ENCODE assay signal across 13 cellular contexts in genomic region chr2:27083410-27084296, GRCh38. TPM values are rescaled to one million over a fixed set of nuclear protein-coding genes. Genes with fewer than 3 reads are reported as not detected.
DNase-seq lines count a peak whose midpoint lies in the region; ATAC-seq, FAIRE-seq and TF ChIP-seq lines count a peak whose summit lies in the region.
"Had no signal": no experiment of that assay in that cellular context is flagged by ENCODE, and none has a peak within 500 bp of the region (broad histone marks: within the 10 kb centered on the region; RNA-seq: fewer than 3 reads in every experiment).

No MANE protein-coding gene starts in this region.

- H3K27ac ChIP-seq in neural progenitor cell: no peak overlapping the region
- H3K27ac ChIP-seq: upper lobe of left lung had no signal

- H3K27me3 Mint-ChIP-seq in neural progenitor cell (ENCODE audit: insufficient read depth, low read depth): peaks cover 4% of the 10 kb centered on the region
- H3K27me3 Mint-ChIP-seq: effector memory CD8-positive, alpha-beta T cell had no signal

- TF ChIP-seq CTCF in Loucy (conservative IDR thresholded peaks at IDR 0.05; ENCODE audit: low read length) (no peak), neural progenitor cell (IDR thresholded peaks at IDR 0.05) (no peak), D721Med (IDR thresholded peaks at IDR 0.05; ENCODE audit: insufficient read depth, missing control alignments) (no peak)

- H3K9me2 ChIP-seq in Loucy (replicated peaks; ENCODE audit: low read depth, low read length): no peaks in the 10 kb centered on the region
- H3K9me2 ChIP-seq: SK-N-SH had no signal

- H3K9ac ChIP-seq in Loucy (ENCODE audit: low read depth, low read length, poor library complexity, severe bottlenecking) (peak overlapping the region; percentile 23), neural progenitor cell (no peak overlapping the region)
- H3K9ac ChIP-seq: SK-N-SH had no signal

- peaks cover 49% of the 10 kb centered on the region for H3K4me1 ChIP-seq in Loucy (ENCODE audit: insufficient read depth, low read length, poor library complexity, severe bottlenecking)
- H3K4me1 ChIP-seq in neural progenitor cell: peaks cover 19% of the 10 kb centered on the region

- H3F3A ChIP-seq in Loucy (ENCODE audit: low read depth) (peaks cover 7% of the 10 kb centered on the region; the same call in 1 of the 2 replicates), neural progenitor cell (ENCODE audit: low read depth) (peaks cover 23% of the 10 kb centered on the region)

- H4K20me1 ChIP-seq in Loucy (ENCODE audit: insufficient read depth, low read length, poor library complexity, severe bottlenecking): no peaks in the 10 kb centered on the region
- no peaks in the 10 kb centered on the region for H4K20me1 ChIP-seq in neural progenitor cell (ENCODE audit: low read depth)

- DNase-seq in UCSD-AML1 (lab: John Stamatoyannopoulos, UW; ENCODE audit: unreplicated experiment) (peak; percentile 31), neural progenitor cell (ENCODE audit: low spot score) (no peak), H4 (ENCODE audit: low spot score) (no peak), D721Med (ENCODE audit: insufficient read length, low spot score) (no peak)
- DNase-seq: activated CD4-positive, CD25-positive, alpha-beta regulatory T cell; activated T-cell treated with anti-CD3 and anti-CD28 coated beads, Interleukin-2, amount 50 U/mL, for 4 hours; effector memory CD8-positive, alpha-beta T cell; KBM-7; NCI-H2029; SK-N-SH had no signal

- H3K4me1 Mint-ChIP-seq in neural progenitor cell: peaks cover 35% of the 10 kb centered on the region

- peak overlapping the region; percentile 53 for H3K4me3 Mint-ChIP-seq in neural progenitor cell
- H3K4me3 Mint-ChIP-seq: activated T-cell treated with anti-CD3 and anti-CD28 coated beads, Interleukin-2, amount 50 U/mL, for 4 hours had no signal

- peak overlapping the region; percentile 66 for H3K27ac Mint-ChIP-seq in neural progenitor cell
- H3K27ac Mint-ChIP-seq: effector memory CD8-positive, alpha-beta T cell had no signal

- peaks cover 21% of the 10 kb centered on the region; the same call in 1 of the 2 replicates for H3K79me2 ChIP-seq in Loucy (ENCODE audit: insufficient read depth, low read length)
- peaks cover 3% of the 10 kb centered on the region for H3K79me2 ChIP-seq in neural progenitor cell (ENCODE audit: low read depth)

- H2AFZ ChIP-seq in Loucy (ENCODE audit: low read length) (no peak overlapping the region), neural progenitor cell (replicated peaks) (no peak overlapping the region)

- H3K36me3 ChIP-seq in Loucy (ENCODE audit: insufficient read depth, low read length) (no peaks in the 10 kb centered on the region), neural progenitor cell (no peaks in the 10 kb centered on the region)
- H3K36me3 ChIP-seq: upper lobe of left lung had no signal

- no peak for FAIRE-seq in D721Med (lab: Jason Lieb, UNC)

- H3K27me3 ChIP-seq in Loucy (ENCODE audit: insufficient read depth, low read length, poor library complexity, severe bottlenecking) (no peaks in the 10 kb centered on the region), neural progenitor cell (peaks cover 19% of the 10 kb centered on the region)
- H3K27me3 ChIP-seq: upper lobe of left lung had no signal

- no peaks in the 10 kb centered on the region for H3K9me3 Mint-ChIP-seq in neural progenitor cell
- H3K9me3 Mint-ChIP-seq: activated T-cell treated with anti-CD3 and anti-CD28 coated beads, Interleukin-2, amount 50 U/mL, for 4 hours; effector memory CD8-positive, alpha-beta T cell had no signal

- H3K4me3 ChIP-seq in Loucy (ENCODE audit: low read length, poor library complexity, severe bottlenecking) (no peak overlapping the region), neural progenitor cell (no peak overlapping the region)
- H3K4me3 ChIP-seq: upper lobe of left lung had no signal

- H3K9me3 ChIP-seq in Loucy (ENCODE audit: insufficient read depth, low read depth, low read length) (no peaks in the 10 kb centered on the region), neural progenitor cell (ENCODE audit: low read depth) (no peaks in the 10 kb centered on the region)
- H3K9me3 ChIP-seq: SK-N-SH, upper lobe of left lung had no signal

- ATAC-seq in GM18519 (IDR thresholded peaks at IDR 0.05; ENCODE audit: low FRiP score, unreplicated experiment): no peak
- ATAC-seq: activated T-cell treated with anti-CD3 and anti-CD28 coated beads, Interleukin-2, amount 50 U/mL, for 4 hours; effector memory CD8-positive, alpha-beta T cell had no signal

- no peaks in the 10 kb centered on the region for H3K36me3 Mint-ChIP-seq in neural progenitor cell

- H3K4me2 ChIP-seq in Loucy (ENCODE audit: low read depth, low read length, poor library complexity, severe bottlenecking) (peak overlapping the region; percentile 6), neural progenitor cell (no peak overlapping the region)
- H3K4me2 ChIP-seq: SK-N-SH had no signal

RNA-seq across cellular contexts. Expression of gene KHK, which starts 2.9 kb away (rescaled TPM):
- 3.3 and 5.0 TPM in 2 replicates for total RNA-seq in neural progenitor cell (ENCODE audit: low replicate concordance)
- 0.14 and 0.48 TPM in 2 replicates for total RNA-seq in H4 (2014; rRNA removed; shearing (Covaris generic))

RNA-seq across cellular contexts. Expression of gene EMILIN1, which starts 5.2 kb away (rescaled TPM):
- 0.15 and 5.1 TPM in 2 replicates for total RNA-seq in neural progenitor cell (ENCODE audit: low replicate concordance)
- total RNA-seq in H4 (2014; rRNA removed; shearing (Covaris generic)): 10.8 and 30.2 TPM in 2 replicates

RNA-seq across cellular contexts. Expression of gene OST4, which starts 12.2 kb away (rescaled TPM):
- 84.6 and 256 TPM in 2 replicates for total RNA-seq in neural progenitor cell (ENCODE audit: low replicate concordance)
- total RNA-seq in H4 (2014; rRNA removed; shearing (Covaris generic)): 328 and 330 TPM in 2 replicates

RNA-seq across cellular contexts. Expression of gene AGBL5, which starts 32.2 kb away (rescaled TPM):
- 68.3 and 84.7 TPM in 2 replicates for total RNA-seq in neural progenitor cell (ENCODE audit: low replicate concordance)
- total RNA-seq in H4 (2014; rRNA removed; shearing (Covaris generic)): 25.2 and 27.8 TPM in 2 replicates

RNA-seq across cellular contexts. Expression of gene CGREF1, which starts 35.3 kb away (rescaled TPM):
- total RNA-seq in neural progenitor cell (ENCODE audit: low replicate concordance): 2.1 and 3.0 TPM in 2 replicates
- 0.31 TPM in 1 of 2 replicates, not detected in the other for total RNA-seq in H4 (2014; rRNA removed; shearing (Covaris generic))
